ENCODE assay signal across 20 cellular contexts in genomic region chr1:90810006-90810405, GRCh38.
"Had no signal": no experiment of that assay in that cellular context is flagged by ENCODE, and none has a peak within 500 bp of the region (broad histone marks: within the 10 kb centered on the region; RNA-seq: fewer than 3 reads in every experiment).

No MANE protein-coding gene starts in this region.

- ATAC-seq: activated CD8-positive, alpha-beta memory T cell treated with anti-CD3 and anti-CD28 coated beads, Interleukin-2, amount 10 ng/mL, durations not matched to agents 7 days and 5 days; T-helper 17 cell had no signal

- H3K4me3 ChIP-seq: breast epithelium had no signal

- DNase-seq: activated B cell treated with CpG ODN at 0.5 μM for 24 hours; activated CD4-positive, alpha-beta T cell treated with anti-CD3 and anti-CD28 coated beads for 1 hour; activated CD4-positive, alpha-beta T cell treated with anti-CD3 and anti-CD28 coated beads, Interleukin-2, amount 10 ng/mL, durations not matched to agents 24 days and 14 days; activated CD4-positive, alpha-beta T cell treated with anti-CD3 and anti-CD28 coated beads, Interleukin-2, amount 50 U/mL, for 48 hours; activated CD8-positive, alpha-beta memory T cell treated with anti-CD3 and anti-CD28 coated beads, Interleukin-2, amount 10 ng/mL, durations not matched to agents 7 days and 5 days; activated effector memory CD4-positive, alpha-beta T cell treated with Interleukin-2 at 50 U/mL for 16 hours; activated naive CD4-positive, alpha-beta T cell; activated T-cell treated with anti-CD3 and anti-CD28 coated beads, Interleukin-2, amount 50 U/mL, for 24 hours; aorta; MM.1S; NCI-H1105; NCI-H1436 treated with DMSO at 0.1 percent for 48 hours; NCI-H187; NCI-H2081; NCI-H524 treated with DMSO at 0.1 percent for 48 hours; NCI-H774; SIG-M5; T-helper 17 cell; T-helper 9 cell had no signal
